8 cellular contexts compared by ENCODE assay signal in the genomic region with DNA sequence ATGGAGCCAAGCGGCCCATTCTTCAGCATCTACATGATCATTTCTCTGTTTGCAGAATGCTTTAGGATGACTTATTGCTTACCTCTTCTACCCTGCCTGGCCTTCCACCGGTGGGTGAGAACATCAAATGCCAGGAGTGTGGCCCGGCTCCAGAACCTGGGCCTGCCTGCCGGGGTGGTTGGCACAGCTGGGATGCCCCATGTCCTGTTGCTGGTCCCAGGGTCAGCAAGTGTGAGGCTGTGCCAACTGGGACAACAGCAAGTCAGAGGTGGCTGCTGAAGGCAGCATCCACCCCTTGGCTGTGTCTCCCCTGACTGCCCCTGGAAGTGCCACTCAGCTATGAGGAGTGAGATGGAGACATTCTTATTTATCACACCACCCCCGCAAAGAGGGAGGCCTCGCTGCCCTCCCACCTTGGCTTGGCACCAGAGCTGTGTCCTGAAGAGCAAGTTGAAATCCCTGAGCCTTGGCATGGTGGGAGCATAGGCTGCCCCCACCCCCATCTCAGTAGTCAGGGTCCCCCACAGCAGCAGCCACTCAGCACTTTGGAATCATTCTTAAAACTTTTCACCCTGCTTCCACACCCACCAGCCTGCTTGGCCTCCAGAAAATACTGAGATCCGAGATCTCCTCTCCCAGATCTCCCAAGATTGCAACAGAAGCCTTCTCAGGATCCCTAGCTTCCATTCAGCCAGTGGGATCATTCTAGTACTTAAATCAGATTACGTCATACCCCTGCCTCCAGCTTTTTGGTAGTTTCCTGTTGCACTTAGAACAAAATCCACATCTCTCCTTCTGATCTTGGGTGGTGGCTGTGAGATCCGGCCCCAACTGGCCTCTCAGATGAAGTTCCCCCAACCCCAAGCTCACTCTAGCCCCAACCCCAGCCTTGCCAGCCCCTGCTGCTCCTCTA.
A peak's percentile ranks its signal among the peaks of the same experiment; 100 is the strongest.
DNase-seq lines count a peak whose midpoint lies in the region; ATAC-seq and TF ChIP-seq lines count a peak whose summit lies in the region.

No MANE protein-coding gene starts in this region.

- H3K9me3 ChIP-seq in SK-N-MC (ENCODE audit: low read depth, low read length) (no peaks in the 10 kb centered on the region), trophoblast cell (ENCODE audit: insufficient read depth, low read depth, low read length) (no peaks in the 10 kb centered on the region)

- H3K4me3 ChIP-seq in SK-N-MC (peak overlapping the region; percentile 67), trophoblast cell (ENCODE audit: low read depth, low read length) (no peak overlapping the region)

- no peak overlapping the region for H3K23ac ChIP-seq in trophoblast cell (ENCODE audit: low read length)

- no peak overlapping the region for H4K12ac ChIP-seq in trophoblast cell (ENCODE audit: low read depth, low read length)

- peak overlapping the region; percentile 14 for H4K91ac ChIP-seq in trophoblast cell (ENCODE audit: low read depth, low read length)

- H3K18ac ChIP-seq in trophoblast cell (ENCODE audit: low read length) = no peak overlapping the region

- H2AK5ac ChIP-seq in trophoblast cell (ENCODE audit: low read length) = peak overlapping the region; percentile 77

- H3K9ac ChIP-seq in SK-N-MC (ENCODE audit: insufficient read length) (peak overlapping the region; percentile 37), trophoblast cell (ENCODE audit: low read length) (no peak overlapping the region)

- H3K79me1 ChIP-seq in trophoblast cell (ENCODE audit: low read length) = peaks cover 20% of the 10 kb centered on the region

- H2BK12ac ChIP-seq in trophoblast cell (ENCODE audit: low read length) = no peak overlapping the region

- H3K4ac ChIP-seq in trophoblast cell (ENCODE audit: low read depth, low read length) = no peak overlapping the region

- no CpG with 5 or more reads among the region's 9 CpGs for WGBS in trophoblast cell (ENCODE audit: extremely low coverage, insufficient coverage, insufficient read length)

- H4K8ac ChIP-seq in trophoblast cell (ENCODE audit: low read depth, low read length) = peak overlapping the region; percentile 42

- H3K4me2 ChIP-seq in trophoblast cell (ENCODE audit: low read length) = no peak overlapping the region

- H3K36me3 ChIP-seq in SK-N-MC (ENCODE audit: insufficient read depth, low read length) (peaks cover 8% of the 10 kb centered on the region; the same call in 1 of the 2 replicates), trophoblast cell (ENCODE audit: control insufficient read depth in 1 of 2, insufficient read depth in 2 of 2, low read length in 2 of 2) (peaks cover 9 to 13% of the 10 kb centered on the region in 2 experiments)

- H2BK5ac ChIP-seq in trophoblast cell (ENCODE audit: low read depth, low read length, poor library complexity) = no peak overlapping the region

- H3K27ac ChIP-seq in SK-N-MC (peak overlapping the region; percentile 93), epithelial cell of prostate (peak overlapping the region; percentile 20), trophoblast cell (ENCODE audit: low read depth, low read length) (no peak overlapping the region)

- DNase-seq in CMK (ENCODE audit: low read depth) (peak; percentile 78), SK-N-MC (ENCODE audit: low read depth, low spot score) (peak; percentile 74), epithelial cell of prostate (ENCODE audit: low read depth, low spot score) (no peak), trophoblast cell (no peak), cerebellar cortex (ENCODE audit: low spot score) (no peak)

- H3K27me3 ChIP-seq in trophoblast cell (ENCODE audit: insufficient read depth, low read length) = no peaks in the 10 kb centered on the region

- H2BK120ac ChIP-seq in trophoblast cell (ENCODE audit: insufficient read depth, low read length, poor library complexity) = peak overlapping the region; percentile 3

- no peak for TF ChIP-seq POLR2A in GM18505 (IDR thresholded peaks at IDR 0.05; ENCODE audit: borderline replicate concordance, extremely low read depth, insufficient read depth, insufficient read length)

- no peak for ATAC-seq in GM21381 (IDR thresholded peaks at IDR 0.05; ENCODE audit: unreplicated experiment)
- ATAC-seq in GM18505 (IDR thresholded peaks at IDR 0.05; ENCODE audit: unreplicated experiment) = no peak
- ATAC-seq in GM18520 (IDR thresholded peaks at IDR 0.05; ENCODE audit: unreplicated experiment) = no peak

- no peak overlapping the region for H2AFZ ChIP-seq in trophoblast cell (ENCODE audit: insufficient read depth, low read length, poor library complexity)

- H3K4me1 ChIP-seq in trophoblast cell (ENCODE audit: control insufficient read depth in 1 of 2, insufficient read depth in 2 of 2, low read length in 2 of 2) = peaks cover 21 to 25% of the 10 kb centered on the region in 2 experiments

- H3K79me2 ChIP-seq in trophoblast cell (ENCODE audit: control insufficient read depth, insufficient read depth, low read length, poor library complexity) = peaks cover 2% of the 10 kb centered on the region

- H3K14ac ChIP-seq in trophoblast cell (ENCODE audit: low read length) = peak overlapping the region; percentile 18

Comparison
In these comparisons a context has a peak if more than half of its experiments do, and no peak if none do; other contexts are left out.
1. DNase-seq: peak in CMK (single experiment) and SK-N-MC (single experiment); none in epithelial cell of prostate (single experiment), trophoblast cell (0 of 2) and cerebellar cortex (single experiment).